In genomic region chr12:108559748-108560147, GRCh38 we compare ENCODE assay signal across 8 cellular contexts. TPM values are rescaled to one million over a fixed set of nuclear protein-coding genes. Genes with fewer than 3 reads are reported as not detected.
DNase-seq lines count a peak whose midpoint lies in the region; ATAC-seq and TF ChIP-seq lines count a peak whose summit lies in the region.

No MANE protein-coding gene starts in this region.

- DNase-seq in H7 (no peak), T-helper 17 cell (no peak), fibroblast of villous mesenchyme (ENCODE audit: low read depth) (no peak), superior temporal gyrus (ENCODE audit: extremely low spot score) (no peak), CD1c-positive myeloid dendritic cell (ENCODE audit: extremely low spot score) (no peak), glomerular visceral epithelial cell (ENCODE audit: extremely low spot score) (no peak)

- no peak for ATAC-seq in T-helper 17 cell
- no peak for ATAC-seq in HG03469 (IDR thresholded peaks at IDR 0.05; ENCODE audit: unreplicated experiment)

- no peaks in the 10 kb centered on the region for H3K27me3 Mint-ChIP-seq in T-helper 17 cell

- H3K36me3 ChIP-seq in H7 (replicated peaks; ENCODE audit: control insufficient read depth, insufficient read depth, low read length) (peaks cover 14% of the 10 kb centered on the region), skeletal muscle satellite cell (ENCODE audit: insufficient read depth, low read length) (peaks cover 21% of the 10 kb centered on the region)

- peak; percentile 16 for TF ChIP-seq CTCF in fibroblast of villous mesenchyme (IDR thresholded peaks at IDR 0.05; ENCODE audit: insufficient read depth, low read depth, low read length)

- H3K4me1 Mint-ChIP-seq in T-helper 17 cell: peaks cover 32% of the 10 kb centered on the region

- H3K27ac Mint-ChIP-seq in T-helper 17 cell: peak overlapping the region; percentile 100

- H3K4me3 Mint-ChIP-seq in T-helper 17 cell: peak overlapping the region; percentile 100

- peaks cover 19% of the 10 kb centered on the region for H3K4me1 ChIP-seq in skeletal muscle satellite cell (ENCODE audit: control insufficient read depth, insufficient read depth, low read length)

- peak overlapping the region; percentile 75 for H3K4me3 ChIP-seq in H7 (ENCODE audit: insufficient read depth, low read depth, low read length)
- peak overlapping the region; percentile 97 for H3K4me3 ChIP-seq in fibroblast of villous mesenchyme (ENCODE audit: low read depth, low read length)
- peak overlapping the region; percentile 91 for H3K4me3 ChIP-seq in skeletal muscle satellite cell (ENCODE audit: low read length)

- H3K27me3 ChIP-seq in H7 (ENCODE audit: control insufficient read depth, insufficient read depth, low read length) (no peaks in the 10 kb centered on the region), skeletal muscle satellite cell (ENCODE audit: control insufficient read depth, insufficient read depth, low read length) (no peaks in the 10 kb centered on the region)

- H3K9me3 ChIP-seq in T-helper 17 cell (ENCODE audit: control insufficient read depth, low read length, poor library complexity, severe bottlenecking) (no peaks in the 10 kb centered on the region), skeletal muscle satellite cell (replicated peaks; ENCODE audit: low read length) (no peaks in the 10 kb centered on the region)

- H3K9ac ChIP-seq in skeletal muscle satellite cell (ENCODE audit: low read depth, low read length): peak overlapping the region; percentile 95

- H3K4me2 ChIP-seq in skeletal muscle satellite cell (ENCODE audit: low read length): peak overlapping the region; percentile 87

- H3K36me3 Mint-ChIP-seq in T-helper 17 cell (ENCODE audit: low read depth): peaks cover 3% of the 10 kb centered on the region

RNA-seq across cellular contexts. Expression of gene SART3, which starts 1.2 kb away (rescaled TPM):
- 89.7 and 124 TPM in 2 replicates for total RNA-seq in H7 (2014; rRNA removed; shearing (Covaris generic))
- total RNA-seq in T-helper 17 cell (100 to 1,000 TPM in 1 of 2 donors, 10 to 100 TPM in 1; 85.3 to 107 TPM), fibroblast of villous mesenchyme (41.2 and 59.2 TPM in 2 replicates)
- total RNA-seq in skeletal muscle satellite cell (2012; rRNA removed): 38.4 and 39.0 TPM in 2 replicates

RNA-seq across cellular contexts. Expression of gene ISCU, which starts 2.6 kb away (rescaled TPM):
- 89.3 and 97.3 TPM in 2 replicates for total RNA-seq in H7 (2014; rRNA removed; shearing (Covaris generic))
- total RNA-seq in T-helper 17 cell (100 to 1,000 TPM; 139 to 177 TPM), fibroblast of villous mesenchyme (105 TPM in 2 replicates)
- 76.7 and 89.7 TPM in 2 replicates for total RNA-seq in skeletal muscle satellite cell (2012; rRNA removed)

RNA-seq across cellular contexts. Expression of gene TMEM119, which starts 38.1 kb away (rescaled TPM):
- 0.24 and 0.85 TPM in 2 replicates for total RNA-seq in H7 (2014; rRNA removed; shearing (Covaris generic))
- 1 to 10 TPM; 3.9 to 5.0 TPM for total RNA-seq in T-helper 17 cell
- 83.3 and 186 TPM in 2 replicates for total RNA-seq in fibroblast of villous mesenchyme
- 37.0 and 48.7 TPM in 2 replicates for total RNA-seq in skeletal muscle satellite cell (2012; rRNA removed)

RNA-seq across cellular contexts. Expression of gene FICD, which starts 44.7 kb away (rescaled TPM):
- total RNA-seq in H7 (2014; rRNA removed; shearing (Covaris generic)): 4.4 and 5.7 TPM in 2 replicates
- total RNA-seq in T-helper 17 cell: 1 to 10 TPM; 4.4 to 5.1 TPM
- total RNA-seq in fibroblast of villous mesenchyme: 8.1 and 9.9 TPM in 2 replicates
- 5.3 and 9.6 TPM in 2 replicates for total RNA-seq in skeletal muscle satellite cell (2012; rRNA removed)

Comparison
In these comparisons a context has a peak if more than half of its experiments do, and no peak if none do; other contexts are left out.
1. RNA of gene TMEM119, which starts 38.1 kb away (total RNA-seq): 83.3 to 186 TPM in fibroblast of villous mesenchyme; 3.9 to 5.0 TPM in T-helper 17 cell and 0.24 to 0.85 TPM in H7; every median in the first group is over 10 times any median in the second.
2. Peak in every context shown above with its lines, with median percentiles within 50 percentile points of each other: H3K4me3 ChIP-seq.